Comparison of ENCODE assay signal across 12 cellular contexts in genomic region chr6:122495612-122496011, GRCh38. TPM values are rescaled to one million over a fixed set of nuclear protein-coding genes. Genes with fewer than 3 reads are reported as not detected.
DNase-seq lines count a peak whose midpoint lies in the region; ATAC-seq and TF ChIP-seq lines count a peak whose summit lies in the region.
"Had no signal": no experiment of that assay in that cellular context is flagged by ENCODE, and none has a peak within 500 bp of the region (broad histone marks: within the 10 kb centered on the region; RNA-seq: fewer than 3 reads in every experiment).

No MANE protein-coding gene starts in this region.

- peak; percentile 71 for ATAC-seq in GM18505 (IDR thresholded peaks at IDR 0.05; ENCODE audit: unreplicated experiment)
- ATAC-seq in GM21447 (IDR thresholded peaks at IDR 0.05; ENCODE audit: unreplicated experiment) = peak; percentile 64
- ATAC-seq in HG03139 (IDR thresholded peaks at IDR 0.05; ENCODE audit: unreplicated experiment) = peak; percentile 81
- ATAC-seq in activated CD8-positive, alpha-beta T cell treated with anti-CD3 and anti-CD28 coated beads for 36 hours = peak; percentile 58
- ATAC-seq: heart left ventricle had no signal

- POLR2A ChIA-PET in activated CD8-positive, alpha-beta T cell treated with anti-CD3 and anti-CD28 coated beads for 36 hours (lab: Charles Lee) = interaction anchor here (0.5 kb wide), 1 partner anchor 311 kb away, joined by 3 read pairs; no protein-coding TSS in a partner anchor

- peaks cover 9% of the 10 kb centered on the region for H3K4me1 Mint-ChIP-seq in activated CD8-positive, alpha-beta T cell treated with anti-CD3 and anti-CD28 coated beads for 36 hours (ENCODE audit: low read depth)

- H3K4me3 Mint-ChIP-seq in activated CD8-positive, alpha-beta T cell treated with anti-CD3 and anti-CD28 coated beads for 36 hours = no peak overlapping the region

- no peak for TF ChIP-seq CTCF in activated CD8-positive, alpha-beta T cell treated with anti-CD3 and anti-CD28 coated beads for 36 hours (IDR thresholded peaks at IDR 0.05)

- peaks cover 6% of the 10 kb centered on the region for H3K27me3 Mint-ChIP-seq in activated CD8-positive, alpha-beta T cell treated with anti-CD3 and anti-CD28 coated beads for 36 hours

- DNase-seq in activated CD8-positive, alpha-beta T cell treated with anti-CD3 and anti-CD28 coated beads for 36 hours = peak; percentile 35
- DNase-seq in kidney tubule cell (ENCODE audit: low spot score) (no peak), NCI-H1092 treated with DMSO at 0.1 percent for 48 hours (lab: John Stamatoyannopoulos, UW) (no peak), NCI-H1105 treated with DMSO at 0.1 percent for 48 hours (lab: John Stamatoyannopoulos, UW) (no peak), SHP77 (lab: John Stamatoyannopoulos, UW) (no peak)
- DNase-seq: effector CD4-positive, alpha-beta T cell; heart left ventricle; NCI-H146; right lobe of liver had no signal

- TF ChIP-seq POLR2A in GM18505 (IDR thresholded peaks at IDR 0.05; ENCODE audit: borderline replicate concordance, extremely low read depth, insufficient read depth, insufficient read length) = no peak

- CTCF ChIA-PET in activated CD8-positive, alpha-beta T cell treated with anti-CD3 and anti-CD28 coated beads for 36 hours (lab: Charles Lee) = interaction anchor here (11.0 kb wide), 1 partner anchor 35 kb away, joined by 242 read pairs; no protein-coding TSS in a partner anchor

- H3K27ac Mint-ChIP-seq in activated CD8-positive, alpha-beta T cell treated with anti-CD3 and anti-CD28 coated beads for 36 hours = no peak overlapping the region

- intact Hi-C loops in activated CD8-positive, alpha-beta T cell treated with anti-CD3 and anti-CD28 coated beads for 36 hours (cut with micrococcal nuclease) = loop anchor here (10.0 kb wide), 1 partner anchor 229 kb away; no protein-coding TSS in a partner anchor

- peaks cover 1% of the 10 kb centered on the region for H3K36me3 Mint-ChIP-seq in activated CD8-positive, alpha-beta T cell treated with anti-CD3 and anti-CD28 coated beads for 36 hours (ENCODE audit: low read depth)

- H3K9me3 Mint-ChIP-seq in activated CD8-positive, alpha-beta T cell treated with anti-CD3 and anti-CD28 coated beads for 36 hours = peaks cover 26% of the 10 kb centered on the region

RNA-seq across cellular contexts. Expression of gene SERINC1, which starts 24.0 kb away (rescaled TPM):
- 10 to 100 TPM; 40.2 to 40.5 TPM for total RNA-seq in activated CD8-positive, alpha-beta T cell treated with anti-CD3 and anti-CD28 coated beads for 36 hours
